ENCODE assay signal across 1 cellular context in the genomic region with DNA sequence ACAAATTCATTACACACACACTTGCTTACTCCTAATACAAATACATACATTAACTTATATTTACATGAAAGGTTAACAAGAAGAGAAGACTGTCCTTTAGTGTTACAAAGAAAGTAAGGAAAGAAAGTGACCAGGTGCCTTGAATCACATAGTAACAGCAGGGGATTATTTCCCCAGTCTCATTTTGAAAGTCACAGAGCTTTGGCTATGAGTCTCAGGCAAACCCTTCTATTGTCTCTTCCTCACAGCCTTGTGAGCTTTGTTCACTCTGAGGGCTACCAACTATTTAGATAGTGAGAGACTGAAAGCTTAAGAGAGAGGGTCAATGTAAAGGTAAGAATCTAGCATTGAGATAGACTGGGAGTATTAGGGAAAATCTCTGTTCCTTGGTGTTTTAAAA.
TF ChIP-seq lines count a peak whose summit lies in the region.

No MANE protein-coding gene starts in this region.

TF ChIP-seq in WTC11, 78 proteins besides CTCF, POLR2A, EP300 and RAD21 (continued from another document):
- TF ChIP-seq ATF1 (CRISPR knock-in tag; IDR thresholded peaks at IDR 0.05) (no peak), GABPB1 (CRISPR knock-in tag; IDR thresholded peaks at IDR 0.05) (no peak), NFATC4 (CRISPR knock-in tag; IDR thresholded peaks at IDR 0.05) (no peak), TEAD1 (CRISPR knock-in tag; IDR thresholded peaks at IDR 0.05) (no peak), PRRX2 (CRISPR knock-in tag; IDR thresholded peaks at IDR 0.05) (no peak)
- TF ChIP-seq, protein P1, sequence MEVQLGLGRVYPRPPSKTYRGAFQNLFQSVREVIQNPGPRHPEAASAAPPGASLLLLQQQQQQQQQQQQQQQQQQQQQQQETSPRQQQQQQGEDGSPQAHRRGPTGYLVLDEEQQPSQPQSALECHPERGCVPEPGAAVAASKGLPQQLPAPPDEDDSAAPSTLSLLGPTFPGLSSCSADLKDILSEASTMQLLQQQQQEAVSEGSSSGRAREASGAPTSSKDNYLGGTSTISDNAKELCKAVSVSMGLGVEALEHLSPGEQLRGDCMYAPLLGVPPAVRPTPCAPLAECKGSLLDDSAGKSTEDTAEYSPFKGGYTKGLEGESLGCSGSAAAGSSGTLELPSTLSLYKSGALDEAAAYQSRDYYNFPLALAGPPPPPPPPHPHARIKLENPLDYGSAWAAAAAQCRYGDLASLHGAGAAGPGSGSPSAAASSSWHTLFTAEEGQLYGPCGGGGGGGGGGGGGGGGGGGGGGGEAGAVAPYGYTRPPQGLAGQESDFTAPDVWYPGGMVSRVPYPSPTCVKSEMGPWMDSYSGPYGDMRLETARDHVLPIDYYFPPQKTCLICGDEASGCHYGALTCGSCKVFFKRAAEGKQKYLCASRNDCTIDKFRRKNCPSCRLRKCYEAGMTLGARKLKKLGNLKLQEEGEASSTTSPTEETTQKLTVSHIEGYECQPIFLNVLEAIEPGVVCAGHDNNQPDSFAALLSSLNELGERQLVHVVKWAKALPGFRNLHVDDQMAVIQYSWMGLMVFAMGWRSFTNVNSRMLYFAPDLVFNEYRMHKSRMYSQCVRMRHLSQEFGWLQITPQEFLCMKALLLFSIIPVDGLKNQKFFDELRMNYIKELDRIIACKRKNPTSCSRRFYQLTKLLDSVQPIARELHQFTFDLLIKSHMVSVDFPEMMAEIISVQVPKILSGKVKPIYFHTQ (CRISPR knock-in tag; IDR thresholded peaks at IDR 0.05) = no peak
- TF ChIP-seq, protein P2, sequence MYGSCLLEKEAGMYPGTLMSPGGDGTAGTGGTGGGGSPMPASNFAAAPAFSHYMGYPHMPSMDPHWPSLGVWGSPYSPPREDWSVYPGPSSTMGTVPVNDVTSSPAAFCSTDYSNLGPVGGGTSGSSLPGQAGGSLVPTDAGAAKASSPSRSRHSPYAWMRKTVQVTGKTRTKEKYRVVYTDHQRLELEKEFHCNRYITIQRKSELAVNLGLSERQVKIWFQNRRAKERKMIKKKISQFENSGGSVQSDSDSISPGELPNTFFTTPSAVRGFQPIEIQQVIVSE (CRISPR knock-in tag; IDR thresholded peaks at IDR 0.05; ENCODE audit: borderline replicate concordance) = no peak
